ENCODE assay signal across 8 cellular contexts in genomic region chr17:38257013-38257621, GRCh38. TPM values are rescaled to one million over a fixed set of nuclear protein-coding genes. Genes with fewer than 3 reads are reported as not detected.
DNase-seq lines count a peak whose midpoint lies in the region; ATAC-seq and TF ChIP-seq lines count a peak whose summit lies in the region.
"Not testable (repeated sequence)": the region's sequence is repeated elsewhere in the genome, so short reads cannot be mapped to it uniquely, and the experiment has no call there.

No MANE protein-coding gene starts in this region.

- not testable (repeated sequence) for H3K4ac ChIP-seq in IMR-90 (ENCODE audit: low read depth, low read length)

- H3K4me3 ChIP-seq in IMR-90 (ENCODE audit: insufficient read depth, low read depth, low read length) (peak overlapping the region; percentile 55), PC-9 (peak overlapping the region; percentile 49; the same call in 1 of the 2 replicates)

- TF ChIP-seq POLR2A in IMR-90 (IDR thresholded peaks at IDR 0.05; ENCODE audit: low read depth, low read length) = not testable (repeated sequence)
- peak; percentile 37 for TF ChIP-seq POLR2A in erythroblast (IDR thresholded peaks at IDR 0.05; ENCODE audit: low read length)

- H3K36me3 ChIP-seq in IMR-90 (ENCODE audit: control insufficient read depth, insufficient read depth, low read length); PC-9 (ENCODE audit: low read depth): not testable (repeated sequence)

- H4K20me1 ChIP-seq in IMR-90 (ENCODE audit: insufficient read depth, low read length); PC-9 (ENCODE audit: insufficient read depth): not testable (repeated sequence)

- peak; percentile 93 for DNase-seq in DMS 273 (lab: John Stamatoyannopoulos, UW; ENCODE audit: unreplicated experiment)
- DNase-seq in IMR-90 = peak; percentile 63
- DNase-seq in PC-9 = peak; percentile 59 to 83
- DNase-seq in activated T-cell treated with anti-CD3 and anti-CD28 coated beads, Interleukin-2, amount 50 U/mL, for 1 hour = peak; percentile 88
- DNase-seq in erythroblast (lab: John Stamatoyannopoulos, UW) = peak; percentile 84 to 90
- DNase-seq in mucosa of gallbladder (ENCODE audit: low spot score) = peak; percentile 85
- peak; percentile 64 to 69 for DNase-seq in stimulated activated CD8-positive, alpha-beta memory T cell treated with anti-CD3 and anti-CD28 coated beads, Interleukin-4, amount 100 ng/mL, for 1 hour (ENCODE audit: low read depth in 2 of 2, low spot score in 1 of 2)

- not testable (repeated sequence) for H3K79me1 ChIP-seq in IMR-90 (ENCODE audit: low read depth in 1 of 2, low read length in 2 of 2)

- not testable (repeated sequence) for H3K4me1 ChIP-seq in IMR-90 (ENCODE audit: control insufficient read depth, insufficient read depth, low read length)
- peaks cover 11% of the 10 kb centered on the region; the same call in 1 of the 2 replicates for H3K4me1 ChIP-seq in PC-9 (replicated peaks; ENCODE audit: insufficient read depth)

- H3K9ac ChIP-seq in IMR-90 (ENCODE audit: low read depth, low read length) = not testable (repeated sequence)

- not testable (repeated sequence) for H3K56ac ChIP-seq in IMR-90 (ENCODE audit: extremely low read depth, insufficient read depth, low read length)

- TF ChIP-seq CTCF in IMR-90 (conservative IDR thresholded peaks at IDR 0.05; ENCODE audit: low read depth, low read length); PC-9 (conservative IDR thresholded peaks at IDR 0.05): not testable (repeated sequence)

- H3K9me3 ChIP-seq in IMR-90 (ENCODE audit: control insufficient read depth, insufficient read depth, low read length); PC-9 (ENCODE audit: insufficient read depth, low read depth): not testable (repeated sequence)

- H3K4me2 ChIP-seq in IMR-90 (ENCODE audit: low read depth, low read length) = peak overlapping the region; percentile 62
- peak overlapping the region; percentile 66 for H3K4me2 ChIP-seq in PC-9

- BruUV-seq in IMR-90 (replicated peaks; lab: Mats Ljungman, UMichigan); PC-9 (replicated peaks; lab: Mats Ljungman, UMichigan): not testable (repeated sequence)

- dilution Hi-C loops in IMR-90 (cut with HindIII; ENCODE audit: low sequenced_read_pairs, unreplicated experiment) = not testable (repeated sequence)

- CTCF ChIA-PET in IMR-90 (lab: Yijun Ruan, JAX); PC-9 (lab: Charles Lee): not testable (repeated sequence)

- H3K14ac ChIP-seq in IMR-90 (replicated peaks; ENCODE audit: low read depth, low read length) = not testable (repeated sequence)

- H2AK9ac ChIP-seq in IMR-90 (replicated peaks; ENCODE audit: low read depth, low read length, poor library complexity) = not testable (repeated sequence)

- not testable (repeated sequence) for H2AK5ac ChIP-seq in IMR-90 (ENCODE audit: low read depth, low read length)

- not testable (repeated sequence) for H3K27me3 ChIP-seq in IMR-90 (ENCODE audit: control insufficient read depth, insufficient read depth, low read length); PC-9 (ENCODE audit: insufficient read depth, low read depth)

- H2BK5ac ChIP-seq in IMR-90 (ENCODE audit: low read depth, low read length, poor library complexity, severe bottlenecking) = not testable (repeated sequence)

- in situ Hi-C loops in IMR-90 (cut with MboI; ENCODE audit: low sequenced_read_pairs) = not testable (repeated sequence)

- not testable (repeated sequence) for H4K8ac ChIP-seq in IMR-90 (ENCODE audit: low read depth in 2 of 2, low read length in 2 of 2)

- not testable (repeated sequence) for H4K5ac ChIP-seq in IMR-90 (ENCODE audit: low read depth, low read length)

- TF ChIP-seq RAD21 in IMR-90 (IDR thresholded peaks at IDR 0.05; ENCODE audit: low read length) = not testable (repeated sequence)

- ATAC-seq in GM21576 (IDR thresholded peaks at IDR 0.05; ENCODE audit: unreplicated experiment) (peak; percentile 71), IMR-90 (ENCODE audit: low read depth) (peak; percentile 92)

- not testable (repeated sequence) for H2BK120ac ChIP-seq in IMR-90 (ENCODE audit: low read depth, low read length)

- H3K9me1 ChIP-seq in IMR-90 (ENCODE audit: insufficient read depth, low read length) = not testable (repeated sequence)

- peaks cover 33% of the 10 kb centered on the region for H3K79me2 ChIP-seq in PC-9 (ENCODE audit: low read depth)

- not testable (repeated sequence) for H3F3A ChIP-seq in PC-9 (ENCODE audit: insufficient read depth, low read depth)

- H3K9me2 ChIP-seq in PC-9 (ENCODE audit: insufficient read depth) = not testable (repeated sequence)

- intact Hi-C loops in IMR-90 (cut with micrococcal nuclease); PC-9 (cut with micrococcal nuclease; ENCODE audit: unreplicated experiment): not testable (repeated sequence)

- not testable (repeated sequence) for H3K18ac ChIP-seq in IMR-90 (ENCODE audit: low read depth, low read length)

- POLR2A ChIA-PET in IMR-90 (lab: Charles Lee; ENCODE audit: unreplicated experiment) = interaction anchor here (0.6 kb wide), 1 partner anchor 40 kb away, joined by 5 read pairs; the partner anchor contains the start of gene MRPL45
- POLR2A ChIA-PET in PC-9 (lab: Charles Lee; ENCODE audit: unreplicated experiment) = interaction anchor here (0.7 kb wide), 1 partner anchor 21 kb away, joined by 4 read pairs; no protein-coding TSS in a partner anchor

- WGBS in IMR-90 (ENCODE audit: extremely low coverage in 2 of 2, insufficient read length in 1 of 2), 2 experiments = no CpG with 5 or more reads among the region's 73 CpGs

- H4K91ac ChIP-seq in IMR-90 (ENCODE audit: insufficient read depth, low read depth, low read length) = not testable (repeated sequence)

- not testable (repeated sequence) for H2AFZ ChIP-seq in IMR-90 (replicated peaks; ENCODE audit: low read length, poor library complexity)
- 0 out of 2 replicates have a peak overlapping the region, but pooled peaks have one; percentile 60 for H2AFZ ChIP-seq in PC-9

- H2BK20ac ChIP-seq in IMR-90 (ENCODE audit: low read depth, low read length) = not testable (repeated sequence)

- H3K27ac ChIP-seq in IMR-90 (ENCODE audit: insufficient read depth, low read length) = not testable (repeated sequence)
- peak overlapping the region; percentile 81 for H3K27ac ChIP-seq in PC-9

- H3K23ac ChIP-seq in IMR-90 (ENCODE audit: low read depth, low read length) = not testable (repeated sequence)

- H2BK15ac ChIP-seq in IMR-90 (ENCODE audit: low read depth, low read length) = not testable (repeated sequence)

RNA-seq across cellular contexts. Expression of gene MRPL45, which starts 39.9 kb away (rescaled TPM):
- total RNA-seq in IMR-90 (2012; rRNA removed) (44.2 and 46.8 TPM in 2 replicates), PC-9 (2021) (50.6 and 56.2 TPM in 2 replicates), mucosa of gallbladder (27.6 TPM)
- 36.3 and 39.6 TPM in 2 replicates for polyA plus RNA-seq in IMR-90 (2012; rRNA removed)
- polyA plus RNA-seq in IMR-90 (2012; cell fraction: cytosol; rRNA removed) = 15.4 and 41.7 TPM in 2 replicates
- polyA plus RNA-seq in IMR-90 (2012; cell fraction: nucleus; rRNA removed; ENCODE audit: low replicate concordance) = 4.9 and 23.6 TPM in 2 replicates
